In the genomic region with DNA sequence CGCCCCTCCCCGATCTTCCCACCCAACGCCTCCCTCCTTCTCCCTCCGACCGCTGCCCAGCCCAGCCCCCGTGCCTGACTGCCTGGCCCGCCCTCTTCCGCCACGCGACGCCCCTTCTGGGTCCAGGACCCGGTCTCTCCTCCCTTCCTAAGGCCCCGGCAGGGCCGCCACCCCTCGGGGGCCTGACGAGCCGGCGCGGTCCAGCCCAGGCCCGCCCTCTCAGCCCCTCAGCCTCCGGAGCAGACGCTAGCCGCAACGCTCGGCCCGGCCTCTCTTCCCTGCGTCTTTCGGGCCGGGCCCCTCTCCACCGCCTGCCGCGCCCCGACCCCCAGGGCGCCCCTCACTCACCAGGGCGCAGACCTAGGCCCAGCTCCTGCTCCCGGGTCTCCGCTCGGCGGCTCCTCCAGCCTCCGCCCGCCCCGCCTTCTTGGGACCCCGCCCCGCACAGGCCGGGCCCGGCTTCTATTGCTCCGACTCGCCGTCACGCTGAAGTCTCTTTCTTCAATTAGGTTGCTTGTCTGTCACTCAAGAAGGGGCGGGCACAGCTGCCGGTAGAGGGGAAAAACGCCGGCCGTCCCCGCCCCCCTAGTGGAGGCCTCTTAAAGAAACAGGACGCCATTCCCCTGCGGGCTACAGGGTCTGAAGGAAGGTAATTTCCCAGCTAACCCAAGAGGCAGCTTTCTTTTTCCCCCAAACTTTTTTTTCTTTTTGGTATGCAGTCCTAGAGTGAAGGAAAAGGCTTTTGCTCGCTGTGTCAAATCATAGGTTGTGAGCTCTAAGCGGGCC, we compare ENCODE assay signal across 8 cellular contexts. TPM values are rescaled to one million over a fixed set of nuclear protein-coding genes. Genes with fewer than 3 reads are reported as not detected.
A peak's percentile ranks its signal among the peaks of the same experiment; 100 is the strongest.
DNase-seq lines count a peak whose midpoint lies in the region; ATAC-seq and TF ChIP-seq lines count a peak whose summit lies in the region.

A gene with protein sequence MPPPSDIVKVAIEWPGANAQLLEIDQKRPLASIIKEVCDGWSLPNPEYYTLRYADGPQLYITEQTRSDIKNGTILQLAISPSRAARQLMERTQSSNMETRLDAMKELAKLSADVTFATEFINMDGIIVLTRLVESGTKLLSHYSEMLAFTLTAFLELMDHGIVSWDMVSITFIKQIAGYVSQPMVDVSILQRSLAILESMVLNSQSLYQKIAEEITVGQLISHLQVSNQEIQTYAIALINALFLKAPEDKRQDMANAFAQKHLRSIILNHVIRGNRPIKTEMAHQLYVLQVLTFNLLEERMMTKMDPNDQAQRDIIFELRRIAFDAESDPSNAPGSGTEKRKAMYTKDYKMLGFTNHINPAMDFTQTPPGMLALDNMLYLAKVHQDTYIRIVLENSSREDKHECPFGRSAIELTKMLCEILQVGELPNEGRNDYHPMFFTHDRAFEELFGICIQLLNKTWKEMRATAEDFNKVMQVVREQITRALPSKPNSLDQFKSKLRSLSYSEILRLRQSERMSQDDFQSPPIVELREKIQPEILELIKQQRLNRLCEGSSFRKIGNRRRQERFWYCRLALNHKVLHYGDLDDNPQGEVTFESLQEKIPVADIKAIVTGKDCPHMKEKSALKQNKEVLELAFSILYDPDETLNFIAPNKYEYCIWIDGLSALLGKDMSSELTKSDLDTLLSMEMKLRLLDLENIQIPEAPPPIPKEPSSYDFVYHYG (minus strand): TSS at position 416 of the 786 bp plus-strand sequence. CDS start 12,133 bp downstream, outside the sequence.

- H3K36me3 ChIP-seq in kidney epithelial cell (ENCODE audit: control insufficient read depth, insufficient read depth, low read length): no peaks in the 10 kb centered on the region

- peak; percentile 91 for DNase-seq in AG09319 (ENCODE audit: extremely low read depth, low read depth)
- DNase-seq in NCI-H446 treated with DMSO at 0.1 percent for 48 hours (lab: John Stamatoyannopoulos, UW): peak; percentile 92
- peak; percentile 93 for DNase-seq in activated CD4-positive, CD25-positive, alpha-beta regulatory T cell treated with anti-CD3 and anti-CD28 coated beads, Interleukin-2, amount 50 U/mL, for 72 hours
- peak; percentile 89 to 96 for DNase-seq in cerebellar nuclear complex (lab: John Stamatoyannopoulos, UW)
- DNase-seq in kidney epithelial cell (ENCODE audit: low read depth): peak; percentile 81
- DNase-seq in stimulated activated CD4-positive, alpha-beta T cell treated with anti-CD3 and anti-CD28 coated beads, Interleukin-15, amount 100 ng/mL, for 48 hours (ENCODE audit: low read depth in 2 of 2): peak; percentile 93 to 94

- TF ChIP-seq CTCF in AG09319 (IDR thresholded peaks at IDR 0.05; ENCODE audit: low read depth, low read length): no peak
- no peak for TF ChIP-seq CTCF in kidney epithelial cell (IDR thresholded peaks at IDR 0.05; ENCODE audit: insufficient read depth, low read length, poor library complexity, severe bottlenecking)

- H3K4me3 ChIP-seq in kidney epithelial cell (ENCODE audit: low read depth, low read length): peak within 1 kb of the TSS; percentile 68

- ATAC-seq in GM19035 (IDR thresholded peaks at IDR 0.05; ENCODE audit: unreplicated experiment) (peak; percentile 86), HG03354 (IDR thresholded peaks at IDR 0.05; ENCODE audit: poor library complexity, severe bottlenecking, unreplicated experiment) (peak; percentile 88)

- no peaks in the 10 kb centered on the region for H3K27me3 ChIP-seq in kidney epithelial cell (ENCODE audit: control insufficient read depth, insufficient read depth, low read length)

RNA-seq across cellular contexts. Expression of the gene that starts here (rescaled TPM):
- total RNA-seq in kidney epithelial cell: 50.2 and 57.9 TPM in 2 replicates

Comparison
In these comparisons a context has a peak if more than half of its experiments do, and no peak if none do; other contexts are left out.
1. Peak in every context shown above with its lines: DNase-seq, ATAC-seq and H3K4me3 ChIP-seq.